14 cellular contexts compared by ENCODE assay signal in the genomic region with DNA sequence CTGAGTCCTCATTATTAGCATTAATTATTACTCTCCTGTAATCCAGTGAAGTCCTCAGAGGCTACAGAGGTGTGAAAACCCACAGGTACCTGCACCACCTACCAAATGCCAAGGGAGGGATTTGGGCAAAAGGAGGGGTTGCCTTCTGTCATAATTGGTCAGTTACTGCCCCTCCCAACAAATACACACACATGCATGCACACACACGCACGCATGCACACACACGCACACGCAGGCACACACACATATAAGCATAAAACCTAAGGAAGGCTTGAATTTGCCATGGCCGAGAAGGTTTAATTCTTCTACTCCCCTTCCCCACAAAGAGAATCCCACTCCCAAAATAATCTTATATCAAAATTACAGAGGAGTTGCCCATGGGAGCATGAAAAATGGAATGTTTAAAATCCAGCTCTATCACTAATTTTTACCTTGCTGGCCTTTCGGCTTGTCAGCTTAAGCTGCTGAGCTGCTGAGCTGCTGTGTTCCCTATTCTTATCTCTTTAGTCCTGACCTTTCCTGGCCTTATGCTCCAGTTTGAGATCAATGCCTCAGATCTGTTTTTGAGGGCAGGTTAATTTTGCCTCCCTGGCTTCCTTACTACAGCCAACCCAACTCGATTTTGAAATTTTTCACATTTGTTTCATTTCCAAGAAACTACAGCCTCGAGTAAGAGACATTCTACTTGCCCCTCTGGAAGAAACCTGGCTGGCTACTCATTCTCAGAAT.
"Had no signal": no experiment of that assay in that cellular context is flagged by ENCODE, and none has a peak within 500 bp of the region (broad histone marks: within the 10 kb centered on the region; RNA-seq: fewer than 3 reads in every experiment).

No MANE protein-coding gene starts in this region.

- ATAC-seq: natural killer cell treated with Interleukin-12 subunit alpha and Interleukin-12 subunit beta and Interleukin-15 and Interleukin-18, amount 100 ng/mL, for 72 hours; psoas muscle; stimulated activated naive CD8-positive, alpha-beta T cell treated with anti-CD3 and anti-CD28 coated beads, Interleukin-15, Interleukin-2, amounts not matched to agents 100 U/mL and 50 U/mL, for 24 hours had no signal

- DNase-seq: activated B cell treated with CpG ODN at 0.5 μM for 24 hours; activated CD4-positive, alpha-beta T cell treated with anti-CD3 and anti-CD28 coated beads, Interleukin-2, amount 10 ng/mL, durations not matched to agents 24 days and 14 days; activated gamma-delta T cell; activated naive CD8-positive, alpha-beta T cell treated with anti-CD3 and anti-CD28 coated beads for 36 hours; activated T-cell treated with anti-CD3 and anti-CD28 coated beads, Interleukin-2, amount 50 U/mL, for 1 hour; glutamatergic neuron; mesenchymal stem cell; occipital lobe; psoas muscle; stimulated activated CD4-positive, alpha-beta T cell treated with anti-CD3 and anti-CD28 coated beads, Interleukin-2, amount 100 ng/mL, for 48 hours; stimulated activated naive CD8-positive, alpha-beta T cell treated with anti-CD3 and anti-CD28 coated beads, Interleukin-15, Interleukin-2, amounts not matched to agents 100 U/mL and 50 U/mL, for 24 hours; T-helper 9 cell had no signal

- H3K27me3 ChIP-seq: esophagus muscularis mucosa had no signal

- H3K27ac Mint-ChIP-seq: activated B cell treated with CpG ODN at 0.5 μM for 24 hours; activated CD4-positive, alpha-beta T cell treated with anti-CD3 and anti-CD28 coated beads, Interleukin-2, amount 10 ng/mL, durations not matched to agents 24 days and 14 days; activated naive CD8-positive, alpha-beta T cell treated with anti-CD3 and anti-CD28 coated beads for 36 hours; natural killer cell treated with Interleukin-12 subunit alpha and Interleukin-12 subunit beta and Interleukin-15 and Interleukin-18, amount 100 ng/mL, for 72 hours had no signal

- H3K4me3 Mint-ChIP-seq: activated B cell treated with CpG ODN at 0.5 μM for 24 hours; activated CD4-positive, alpha-beta T cell treated with anti-CD3 and anti-CD28 coated beads, Interleukin-2, amount 10 ng/mL, durations not matched to agents 24 days and 14 days; activated naive CD8-positive, alpha-beta T cell treated with anti-CD3 and anti-CD28 coated beads for 36 hours; natural killer cell treated with Interleukin-12 subunit alpha and Interleukin-12 subunit beta and Interleukin-15 and Interleukin-18, amount 100 ng/mL, for 72 hours had no signal

- H3K9me3 ChIP-seq: esophagus muscularis mucosa, psoas muscle had no signal

- H3K4me3 ChIP-seq: esophagus muscularis mucosa, psoas muscle had no signal

- H3K27ac ChIP-seq: esophagus muscularis mucosa, psoas muscle had no signal

- H3K4me1 ChIP-seq: psoas muscle had no signal

- H3K9me3 Mint-ChIP-seq: activated B cell treated with CpG ODN at 0.5 μM for 24 hours; activated CD4-positive, alpha-beta T cell treated with anti-CD3 and anti-CD28 coated beads, Interleukin-2, amount 10 ng/mL, durations not matched to agents 24 days and 14 days; activated naive CD8-positive, alpha-beta T cell treated with anti-CD3 and anti-CD28 coated beads for 36 hours; natural killer cell treated with Interleukin-12 subunit alpha and Interleukin-12 subunit beta and Interleukin-15 and Interleukin-18, amount 100 ng/mL, for 72 hours had no signal

- H3K27me3 Mint-ChIP-seq: activated B cell treated with CpG ODN at 0.5 μM for 24 hours; activated CD4-positive, alpha-beta T cell treated with anti-CD3 and anti-CD28 coated beads, Interleukin-2, amount 10 ng/mL, durations not matched to agents 24 days and 14 days; activated naive CD8-positive, alpha-beta T cell treated with anti-CD3 and anti-CD28 coated beads for 36 hours; natural killer cell treated with Interleukin-12 subunit alpha and Interleukin-12 subunit beta and Interleukin-15 and Interleukin-18, amount 100 ng/mL, for 72 hours had no signal
